Comparison of ENCODE assay signal across 8 cellular contexts in genomic region chr5:157744055-157745011, GRCh38. TPM values are rescaled to one million over a fixed set of nuclear protein-coding genes. Genes with fewer than 3 reads are reported as not detected.
DNase-seq lines count a peak whose midpoint lies in the region; ATAC-seq and TF ChIP-seq lines count a peak whose summit lies in the region.

No MANE protein-coding gene starts in this region.

- no peak overlapping the region; the same call in 1 of the 2 replicates for H3K9ac ChIP-seq in HUES48 (ENCODE audit: low read depth, low read length)
- peak overlapping the region; percentile 88 for H3K9ac ChIP-seq in neuronal stem cell (ENCODE audit: low read depth, low read length, poor library complexity)

- H3K4me3 ChIP-seq in HUES48 (ENCODE audit: low read depth, low read length) (peak overlapping the region; percentile 60), fibroblast of villous mesenchyme (ENCODE audit: low read depth, low read length) (peak overlapping the region; percentile 82), neuronal stem cell (ENCODE audit: low read length in 2 of 2) (peak overlapping the region; percentile 63 to 86)

- H3K27me3 Mint-ChIP-seq in activated CD8-positive, alpha-beta T cell treated with anti-CD3 and anti-CD28 coated beads for 36 hours: no peaks in the 10 kb centered on the region

- POLR2A ChIA-PET in activated CD8-positive, alpha-beta T cell treated with anti-CD3 and anti-CD28 coated beads for 36 hours (lab: Charles Lee): interaction anchor here (0.8 to 1.5 kb wide), 5 partner anchors 10 to 392 kb away, joined by 3 to 6 read pairs (median 3); no protein-coding TSS in a partner anchor

- peaks cover 15% of the 10 kb centered on the region for H3K36me3 Mint-ChIP-seq in activated CD8-positive, alpha-beta T cell treated with anti-CD3 and anti-CD28 coated beads for 36 hours (ENCODE audit: low read depth)

- CTCF ChIA-PET in activated CD8-positive, alpha-beta T cell treated with anti-CD3 and anti-CD28 coated beads for 36 hours (lab: Charles Lee): interaction anchor here (1.0 to 6.5 kb wide), 35 partner anchors 10 to 602 kb away, joined by 3 to 52 read pairs (median 6); partner anchors contain the start of genes C5orf52, CLINT1, MED7 and SOX30

- H3K27ac ChIP-seq in HUES48 (ENCODE audit: low read depth, low read length): no peak overlapping the region
- no peak overlapping the region for H3K27ac ChIP-seq in neuronal stem cell (replicated peaks; ENCODE audit: low read length)

- H2BK5ac ChIP-seq in neuronal stem cell (ENCODE audit: low read length): no peak overlapping the region

- H4K8ac ChIP-seq in neuronal stem cell (ENCODE audit: low read depth, low read length): no peak overlapping the region

- peak overlapping the region; percentile 51 for H3K4me2 ChIP-seq in neuronal stem cell (ENCODE audit: insufficient read depth, low read length, poor library complexity, severe bottlenecking)

- H3K4ac ChIP-seq in neuronal stem cell (ENCODE audit: low read length): no peak overlapping the region

- H3K14ac ChIP-seq in neuronal stem cell (ENCODE audit: low read length): no peak overlapping the region

- TF ChIP-seq CTCF in activated CD8-positive, alpha-beta T cell treated with anti-CD3 and anti-CD28 coated beads for 36 hours (IDR thresholded peaks at IDR 0.05): no peak
- no peak for TF ChIP-seq CTCF in fibroblast of villous mesenchyme (IDR thresholded peaks at IDR 0.05; ENCODE audit: insufficient read depth, low read depth, low read length)

- H3K9me3 Mint-ChIP-seq in activated CD8-positive, alpha-beta T cell treated with anti-CD3 and anti-CD28 coated beads for 36 hours: no peaks in the 10 kb centered on the region

- H3K9me3 ChIP-seq in HUES48 (ENCODE audit: control insufficient read depth, insufficient read depth, low read length) (no peaks in the 10 kb centered on the region), neuronal stem cell (replicated peaks in 1 of 2; ENCODE audit: control insufficient read depth in 2 of 2, insufficient read depth in 1 of 2, low read depth in 1 of 2, low read length in 2 of 2) (no peaks in the 10 kb centered on the region)

- peak overlapping the region; percentile 60 for H3K18ac ChIP-seq in neuronal stem cell (ENCODE audit: low read length)

- H2BK12ac ChIP-seq in neuronal stem cell (ENCODE audit: low read length): peak overlapping the region; percentile 5

- H2BK120ac ChIP-seq in neuronal stem cell (ENCODE audit: low read depth, low read length): no peak overlapping the region

- peak overlapping the region; percentile 62 for H2BK15ac ChIP-seq in neuronal stem cell (ENCODE audit: low read length)

- H3K36me3 ChIP-seq in HUES48 (ENCODE audit: control insufficient read depth, insufficient read depth, low read length): peaks cover 8% of the 10 kb centered on the region
- peaks cover 3 to 12% of the 10 kb centered on the region in 2 donors for H3K36me3 ChIP-seq in neuronal stem cell (replicated peaks in 1 of 2; ENCODE audit: control insufficient read depth in 2 of 2, insufficient read depth in 2 of 2, low read length in 2 of 2)

- peak; percentile 41 for ATAC-seq in GM19438 (IDR thresholded peaks at IDR 0.05; ENCODE audit: low read depth, unreplicated experiment)
- peak; percentile 11 for ATAC-seq in activated CD8-positive, alpha-beta T cell treated with anti-CD3 and anti-CD28 coated beads for 36 hours

- DNase-seq in COLO668 (lab: John Stamatoyannopoulos, UW; ENCODE audit: unreplicated experiment) (peak; percentile 22), fibroblast of villous mesenchyme (ENCODE audit: low read depth) (peak; percentile 25), neuronal stem cell (ENCODE audit: low spot score) (no peak), globus pallidus (ENCODE audit: low spot score) (no peak), NCI-H446 treated with DMSO at 0.1 percent for 48 hours (lab: John Stamatoyannopoulos, UW) (no peak)
- DNase-seq in activated CD8-positive, alpha-beta T cell treated with anti-CD3 and anti-CD28 coated beads for 36 hours: peak; percentile 30

- no peak overlapping the region for H2AK5ac ChIP-seq in neuronal stem cell (ENCODE audit: low read depth, low read length)

- no peaks in the 10 kb centered on the region; the same call in 1 of the 2 replicates for H3K4me1 ChIP-seq in HUES48 (ENCODE audit: control insufficient read depth, insufficient read depth, low read length)
- H3K4me1 ChIP-seq in neuronal stem cell (ENCODE audit: control insufficient read depth in 2 of 2, insufficient read depth in 1 of 2, low read depth in 1 of 2, low read length in 2 of 2): peaks cover 4 to 14% of the 10 kb centered on the region in 2 donors

- peaks cover 43% of the 10 kb centered on the region for H3K4me1 Mint-ChIP-seq in activated CD8-positive, alpha-beta T cell treated with anti-CD3 and anti-CD28 coated beads for 36 hours (ENCODE audit: low read depth)

- H3K27ac Mint-ChIP-seq in activated CD8-positive, alpha-beta T cell treated with anti-CD3 and anti-CD28 coated beads for 36 hours: peak overlapping the region; percentile 87

- peak overlapping the region; percentile 91 for H2AFZ ChIP-seq in neuronal stem cell (ENCODE audit: low read length)

- H3K4me3 Mint-ChIP-seq in activated CD8-positive, alpha-beta T cell treated with anti-CD3 and anti-CD28 coated beads for 36 hours: peak overlapping the region; percentile 95

- intact Hi-C loops in activated CD8-positive, alpha-beta T cell treated with anti-CD3 and anti-CD28 coated beads for 36 hours (cut with micrococcal nuclease): loop anchor here (5.0 kb wide), 1 partner anchor 312 kb away; no protein-coding TSS in a partner anchor

- no peak overlapping the region for H4K91ac ChIP-seq in neuronal stem cell (ENCODE audit: low read depth, low read length, poor library complexity)

- H3K27me3 ChIP-seq in HUES48 (ENCODE audit: control insufficient read depth, insufficient read depth, low read length) (peaks cover 17% of the 10 kb centered on the region), neuronal stem cell (ENCODE audit: control insufficient read depth in 3 of 3, insufficient read depth in 3 of 3, low read depth in 1 of 3, low read length in 3 of 3) (no peaks in the 10 kb centered on the region)

- peak overlapping the region; percentile 31 for H3K23ac ChIP-seq in neuronal stem cell (ENCODE audit: low read depth, low read length, poor library complexity)

- 100% methylated on average over 1 of the region's 55 CpGs; no CpG with 5 or more reads in 1 of the 2 donors for WGBS in neuronal stem cell (ENCODE audit: extremely low coverage in 2 of 2, insufficient read length in 2 of 2, insufficient replicate concordance in 1 of 2), 2 donors

- H3K79me1 ChIP-seq in neuronal stem cell (ENCODE audit: low read depth, low read length): peaks cover 2% of the 10 kb centered on the region

RNA-seq across cellular contexts. Expression of gene LSM11, which starts 0.8 kb away (rescaled TPM):
- total RNA-seq in activated CD8-positive, alpha-beta T cell treated with anti-CD3 and anti-CD28 coated beads for 36 hours: 1 to 10 TPM; 7.0 to 7.3 TPM
- 4.5 and 5.6 TPM in 2 replicates for total RNA-seq in fibroblast of villous mesenchyme
- polyA plus RNA-seq in neuronal stem cell (2013, experiment 1 of 2): 4.5 TPM
- 4.7 TPM for polyA plus RNA-seq in neuronal stem cell (2013, experiment 2 of 2)

RNA-seq across cellular contexts. Expression of gene THG1L, which starts 13.1 kb away (rescaled TPM):
- 10 to 100 TPM; 24.9 to 26.6 TPM for total RNA-seq in activated CD8-positive, alpha-beta T cell treated with anti-CD3 and anti-CD28 coated beads for 36 hours
- 18.4 and 21.6 TPM in 2 replicates for total RNA-seq in fibroblast of villous mesenchyme
- 12.1 TPM for polyA plus RNA-seq in neuronal stem cell (2013, experiment 1 of 2)
- polyA plus RNA-seq in neuronal stem cell (2013, experiment 2 of 2): 11.5 TPM

Comparison
In these comparisons a context has a peak if more than half of its experiments do, and no peak if none do; other contexts are left out.
1. DNase-seq: peak in COLO668 (single experiment), activated CD8-positive, alpha-beta T cell treated with anti-CD3 and anti-CD28 coated beads for 36 hours (single experiment) and fibroblast of villous mesenchyme (single experiment); none in neuronal stem cell (single experiment), globus pallidus (single experiment) and NCI-H446 treated with DMSO at 0.1 percent for 48 hours (single experiment).
2. Peak in every context shown above with its lines, with median percentiles within 50 percentile points of each other: H3K4me3 ChIP-seq.